In genomic region chr5:141929398-141930058, GRCh38 we compare ENCODE assay signal across 20 cellular contexts.
"Had no signal": no experiment of that assay in that cellular context is flagged by ENCODE, and none has a peak within 500 bp of the region (broad histone marks: within the 10 kb centered on the region; RNA-seq: fewer than 3 reads in every experiment).

No MANE protein-coding gene starts in this region.

- FAIRE-seq: pancreas, small intestine had no signal

- H3K9me3 ChIP-seq: colonic mucosa, left lung, pancreas, prostate gland, sigmoid colon, suprapubic skin, tibial artery, upper lobe of left lung, uterus had no signal

- ATAC-seq: left lung, pancreas had no signal

- H3K36me3 ChIP-seq: uterus had no signal

- H3K27me3 ChIP-seq: colonic mucosa, left lung, pancreas, sigmoid colon, suprapubic skin, tibial artery, upper lobe of left lung, uterus had no signal

- H3K4me1 ChIP-seq: prostate gland had no signal

- H3K27ac ChIP-seq: colonic mucosa, pancreas, prostate gland, sigmoid colon, suprapubic skin, tibial artery, uterus had no signal

- DNase-seq: colonic mucosa; dermis blood vessel endothelial cell; effector CD4-positive, alpha-beta T cell; foreskin melanocyte; islet precursor cell; left lung; mesendoderm; naive B cell; occipital lobe; pancreas; retina; sigmoid colon; small intestine; stimulated activated CD4-positive, alpha-beta T cell treated with anti-CD3 and anti-CD28 coated beads, Interleukin-12 subunit alpha, Interleukin-12 subunit beta, amount 100 ng/mL, for 4 hours; stimulated activated naive CD4-positive, alpha-beta T cell treated with Interleukin-2 at 50 U/mL for 16 hours; upper lobe of left lung; uterus had no signal

- H3K4me3 ChIP-seq: colonic mucosa, left lung, pancreas, prostate gland, sigmoid colon, suprapubic skin, tibial artery, upper lobe of left lung, uterus had no signal
